ENCODE assay signal across 18 cellular contexts in the genomic region with DNA sequence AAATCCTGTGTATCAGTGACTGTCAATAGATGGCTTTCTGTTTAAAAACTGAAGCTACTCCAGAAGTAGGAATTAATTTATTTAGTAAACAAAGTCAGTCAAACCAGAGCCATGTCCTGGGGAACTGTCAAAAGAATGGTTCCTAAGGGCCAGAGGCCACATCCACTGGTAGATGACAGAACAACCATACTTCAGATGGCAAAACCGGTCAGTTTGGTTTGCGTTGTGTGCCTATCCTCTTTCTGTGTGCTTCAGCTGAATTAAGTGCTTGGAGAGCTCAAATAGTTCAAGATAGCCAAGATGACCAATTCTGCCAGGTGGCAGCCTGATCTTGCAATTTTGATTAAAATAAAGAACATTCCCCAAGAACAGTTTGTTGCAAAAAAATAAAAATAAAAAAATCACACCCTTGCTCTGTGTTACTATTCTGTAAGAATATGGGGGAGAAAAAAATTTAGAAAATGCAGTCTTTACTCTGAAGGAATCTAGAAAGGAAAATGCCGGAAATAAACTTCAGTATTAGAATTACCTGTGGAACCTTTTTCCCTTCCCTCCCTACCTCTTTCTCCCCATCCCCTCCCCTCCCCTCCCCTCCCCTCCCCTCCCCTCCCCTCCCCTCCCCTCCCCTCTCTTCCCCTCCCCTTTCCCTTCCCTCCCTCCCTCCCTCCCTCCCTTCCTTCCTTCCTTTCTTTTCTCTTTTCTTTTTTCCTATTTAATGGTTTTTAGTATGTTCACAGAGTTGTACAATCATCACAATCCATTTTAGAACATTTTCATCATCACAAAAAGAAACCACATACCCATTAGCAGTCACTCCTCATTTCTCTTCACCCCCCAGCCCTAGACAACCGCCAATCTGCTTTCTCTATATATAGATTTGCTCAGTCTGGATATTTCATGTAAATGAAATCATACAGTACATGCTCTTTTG. TPM values are rescaled to one million over a fixed set of nuclear protein-coding genes. Genes with fewer than 3 reads are reported as not detected.
DNase-seq lines count a peak whose midpoint lies in the region; ATAC-seq and TF ChIP-seq lines count a peak whose summit lies in the region.
"Had no signal": no experiment of that assay in that cellular context is flagged by ENCODE, and none has a peak within 500 bp of the region (broad histone marks: within the 10 kb centered on the region; RNA-seq: fewer than 3 reads in every experiment).

No MANE protein-coding gene starts in this region.

- ATAC-seq in T-cell (replicated peaks in 1 of 4) (no peak), GM18867 (IDR thresholded peaks at IDR 0.05; ENCODE audit: unreplicated experiment) (no peak)
- ATAC-seq: activated T-cell treated with anti-CD3 and anti-CD28 coated beads, Interleukin-2, amount 50 U/mL, for 4 hours; T-helper 17 cell had no signal

- CTCF ChIA-PET in mammary epithelial cell (lab: Charles Lee; ENCODE audit: low non-redundant PET), result no interaction called here
- CTCF ChIA-PET in T-cell (lab: Charles Lee), result no interaction called here

- no peaks in the 10 kb centered on the region for H3K79me2 ChIP-seq in mammary epithelial cell (ENCODE audit: insufficient read depth, low read length)
- H3K79me2 ChIP-seq in neural cell (replicated peaks; ENCODE audit: insufficient read depth, low read length), result peaks cover 41% of the 10 kb centered on the region

- intact Hi-C loops in mammary epithelial cell (cut with micrococcal nuclease), result no loop called here

- H3K9me3 Mint-ChIP-seq in T-cell, result no peaks in the 10 kb centered on the region
- H3K9me3 Mint-ChIP-seq: activated T-cell treated with anti-CD3 and anti-CD28 coated beads, Interleukin-2, amount 50 U/mL, for 4 hours had no signal

- H3K4me3 ChIP-seq in mammary epithelial cell (replicated peaks in 1 of 3; ENCODE audit: insufficient read depth in 1 of 3, low read depth in 2 of 3, low read length in 3 of 3), result no peak overlapping the region
- H3K4me3 ChIP-seq in neural cell (ENCODE audit: low read length), result peak overlapping the region; percentile 71
- H3K4me3 ChIP-seq: esophagus squamous epithelium had no signal

- POLR2A ChIA-PET in T-cell (lab: Charles Lee), result no interaction called here

- dilution Hi-C loops in mammary epithelial cell (cut with HindIII; ENCODE audit: low sequenced_read_pairs), result loop anchor here (5.0 kb wide), 1 partner anchor 42 kb away; no protein-coding TSS in a partner anchor

- H3K9me3 ChIP-seq in mammary epithelial cell (replicated peaks; ENCODE audit: insufficient read depth, low read length), result no peaks in the 10 kb centered on the region
- H3K9me3 ChIP-seq in neural cell (ENCODE audit: low read length), result no peaks in the 10 kb centered on the region
- H3K9me3 ChIP-seq: esophagus squamous epithelium had no signal

- peaks cover 5% of the 10 kb centered on the region for H3F3A ChIP-seq in neural cell (ENCODE audit: insufficient read depth, low read length, poor library complexity, severe bottlenecking)

- no peak for TF ChIP-seq EP300 in neural cell (conservative IDR thresholded peaks at IDR 0.05; ENCODE audit: poor library complexity, severe bottlenecking)

- TF ChIP-seq RAD21 in neural cell (conservative IDR thresholded peaks at IDR 0.05), result no peak

- H3K27ac Mint-ChIP-seq in T-cell, result no peak overlapping the region
- H3K27ac Mint-ChIP-seq: B cell, T-helper 17 cell had no signal

- WGBS in mammary epithelial cell (ENCODE audit: low coverage, missing lambda C conversion rate), result 75% methylated on average over 3 of the region's 4 CpGs

- no peak overlapping the region for H3K27ac ChIP-seq in mammary epithelial cell (ENCODE audit: insufficient read depth, low read depth, low read length)
- H3K27ac ChIP-seq in neural cell (ENCODE audit: low read length), result peak overlapping the region; percentile 94
- H3K27ac ChIP-seq: esophagus squamous epithelium, GM23248 had no signal

- H3K4me2 ChIP-seq in mammary epithelial cell (ENCODE audit: insufficient read depth, low read depth, low read length) (peak overlapping the region; percentile 1), neural cell (ENCODE audit: low read length) (peak overlapping the region; percentile 44)

- TF ChIP-seq CTCF in mammary epithelial cell (conservative IDR thresholded peaks at IDR 0.05 in 1 of 2, IDR thresholded peaks at IDR 0.05 in 1 of 2; ENCODE audit: extremely low read depth in 1 of 2, insufficient read depth in 1 of 2, low read depth in 1 of 2, low read length in 2 of 2) (no peak), neural cell (IDR thresholded peaks at IDR 0.05; ENCODE audit: poor library complexity, severe bottlenecking) (no peak)

- H3K27me3 Mint-ChIP-seq in T-cell, result peaks cover 52 to 54% of the 10 kb centered on the region in 2 donors

- no peak overlapping the region for H2AFZ ChIP-seq in mammary epithelial cell (ENCODE audit: low read depth, low read length)
- H2AFZ ChIP-seq in neural cell (ENCODE audit: low read depth, low read length), result no peak overlapping the region
- H2AFZ ChIP-seq: GM23248 had no signal

- no peaks in the 10 kb centered on the region for H3K36me3 Mint-ChIP-seq in T-cell

- H4K20me1 ChIP-seq in mammary epithelial cell (ENCODE audit: insufficient read depth, low read length), result no peaks in the 10 kb centered on the region
- H4K20me1 ChIP-seq in neural cell (ENCODE audit: insufficient read depth), result no peaks in the 10 kb centered on the region

- H3K36me3 ChIP-seq in mammary epithelial cell (ENCODE audit: insufficient read depth, low read length), result no peaks in the 10 kb centered on the region
- no peaks in the 10 kb centered on the region for H3K36me3 ChIP-seq in neural cell (ENCODE audit: insufficient read depth, low read length)
- H3K36me3 ChIP-seq: esophagus squamous epithelium had no signal

- H3K4me1 ChIP-seq in mammary epithelial cell (ENCODE audit: insufficient read depth, low read length), result peaks cover 18% of the 10 kb centered on the region

- BruUV-seq in mammary epithelial cell (replicated peaks; lab: Mats Ljungman, UMichigan), result no TSS peak

- H3K9ac ChIP-seq in mammary epithelial cell (ENCODE audit: insufficient read depth, low read length) (no peak overlapping the region), neural cell (ENCODE audit: low read length) (peak overlapping the region; percentile 86)
- H3K9ac ChIP-seq: GM23248 had no signal

- peaks cover 10 to 17% (median 13%) of the 10 kb centered on the region in 3 donors for H3K4me1 Mint-ChIP-seq in T-cell

- peak; percentile 62 for DNase-seq in DMS153 (lab: John Stamatoyannopoulos, UW)
- peak; percentile 81 for DNase-seq in NCI-H2029 (lab: John Stamatoyannopoulos, UW)
- peak; percentile 60 for DNase-seq in mammary epithelial cell
- no peak for DNase-seq in COR-L47 (lab: John Stamatoyannopoulos, UW)
- DNase-seq in AG20443 (ENCODE audit: low spot score), result no peak
- DNase-seq in T-cell, result no peak
- DNase-seq: activated CD4-positive, alpha-beta T cell treated with anti-CD3 and anti-CD28 coated beads for 4 hours; activated T-cell treated with anti-CD3 and anti-CD28 coated beads, Interleukin-2, amount 50 U/mL, for 4 hours; EL; esophagus squamous epithelium; GM23248; midbrain; NCI-H2227 treated with DMSO at 0.1 percent for 48 hours; stimulated activated CD4-positive, alpha-beta T cell treated with anti-CD3 and anti-CD28 coated beads, Interleukin-1b, Interleukin-23, amount 100 ng/mL, for 48 hours; T-helper 17 cell had no signal

- H3K4me3 Mint-ChIP-seq in T-cell, result no peak overlapping the region
- H3K4me3 Mint-ChIP-seq: activated T-cell treated with anti-CD3 and anti-CD28 coated beads, Interleukin-2, amount 50 U/mL, for 4 hours; B cell; T-helper 17 cell had no signal

- no peaks in the 10 kb centered on the region for H3K9me2 ChIP-seq in neural cell (ENCODE audit: insufficient read depth, low read length)

- H3K27me3 ChIP-seq in mammary epithelial cell (ENCODE audit: insufficient read depth, low read length) (no peaks in the 10 kb centered on the region), neural cell (ENCODE audit: insufficient read depth, low read depth, low read length) (no peaks in the 10 kb centered on the region)
- H3K27me3 ChIP-seq: esophagus squamous epithelium had no signal

- in situ Hi-C loops in mammary epithelial cell (cut with MboI; ENCODE audit: low sequenced_read_pairs in 2 of 2), result no loop called here

TF ChIP-seq in neural cell, 6 proteins besides CTCF, POLR2A, EP300 and RAD21:
- TF ChIP-seq TAF1 (IDR thresholded peaks at IDR 0.05; ENCODE audit: low read depth), result no peak
- TF ChIP-seq, protein P1, sequence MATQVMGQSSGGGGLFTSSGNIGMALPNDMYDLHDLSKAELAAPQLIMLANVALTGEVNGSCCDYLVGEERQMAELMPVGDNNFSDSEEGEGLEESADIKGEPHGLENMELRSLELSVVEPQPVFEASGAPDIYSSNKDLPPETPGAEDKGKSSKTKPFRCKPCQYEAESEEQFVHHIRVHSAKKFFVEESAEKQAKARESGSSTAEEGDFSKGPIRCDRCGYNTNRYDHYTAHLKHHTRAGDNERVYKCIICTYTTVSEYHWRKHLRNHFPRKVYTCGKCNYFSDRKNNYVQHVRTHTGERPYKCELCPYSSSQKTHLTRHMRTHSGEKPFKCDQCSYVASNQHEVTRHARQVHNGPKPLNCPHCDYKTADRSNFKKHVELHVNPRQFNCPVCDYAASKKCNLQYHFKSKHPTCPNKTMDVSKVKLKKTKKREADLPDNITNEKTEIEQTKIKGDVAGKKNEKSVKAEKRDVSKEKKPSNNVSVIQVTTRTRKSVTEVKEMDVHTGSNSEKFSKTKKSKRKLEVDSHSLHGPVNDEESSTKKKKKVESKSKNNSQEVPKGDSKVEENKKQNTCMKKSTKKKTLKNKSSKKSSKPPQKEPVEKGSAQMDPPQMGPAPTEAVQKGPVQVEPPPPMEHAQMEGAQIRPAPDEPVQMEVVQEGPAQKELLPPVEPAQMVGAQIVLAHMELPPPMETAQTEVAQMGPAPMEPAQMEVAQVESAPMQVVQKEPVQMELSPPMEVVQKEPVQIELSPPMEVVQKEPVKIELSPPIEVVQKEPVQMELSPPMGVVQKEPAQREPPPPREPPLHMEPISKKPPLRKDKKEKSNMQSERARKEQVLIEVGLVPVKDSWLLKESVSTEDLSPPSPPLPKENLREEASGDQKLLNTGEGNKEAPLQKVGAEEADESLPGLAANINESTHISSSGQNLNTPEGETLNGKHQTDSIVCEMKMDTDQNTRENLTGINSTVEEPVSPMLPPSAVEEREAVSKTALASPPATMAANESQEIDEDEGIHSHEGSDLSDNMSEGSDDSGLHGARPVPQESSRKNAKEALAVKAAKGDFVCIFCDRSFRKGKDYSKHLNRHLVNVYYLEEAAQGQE (IDR thresholded peaks at IDR 0.05; ENCODE audit: borderline replicate concordance), result no peak
- no peak for TF ChIP-seq POLR2AphosphoS5 (IDR thresholded peaks at IDR 0.05)
- no peak for TF ChIP-seq EZH2 (IDR thresholded peaks at IDR 0.05; ENCODE audit: borderline replicate concordance, insufficient read depth, low read length, poor library complexity, severe bottlenecking)
- no peak for TF ChIP-seq MXI1 (conservative IDR thresholded peaks at IDR 0.05; ENCODE audit: poor library complexity, severe bottlenecking)
- TF ChIP-seq SMC3 (conservative IDR thresholded peaks at IDR 0.05; ENCODE audit: poor library complexity), result no peak

RNA-seq across cellular contexts. Expression of a gene that starts 2.6 kb away (rescaled TPM):
- 10 to 100 TPM; 21.5 to 28.8 TPM for total RNA-seq in mammary epithelial cell
- polyA plus RNA-seq in mammary epithelial cell, result 11.7 TPM
- 5.1 TPM for polyA minus RNA-seq in mammary epithelial cell
- polyA plus RNA-seq in neural cell, result 22.6 and 33.8 TPM in 2 replicates
- 81.3 and 102 TPM in 2 replicates for polyA minus RNA-seq in neural cell
- total RNA-seq in T-cell, result 1 to 10 TPM; 6.4 to 9.2 (median 7.7) TPM

Comparison
In these comparisons a context has a peak if more than half of its experiments do, and no peak if none do; other contexts are left out.
1. DNase-seq: peak in DMS153 (single experiment), NCI-H2029 (single experiment) and mammary epithelial cell (single experiment); none in COR-L47 (single experiment), AG20443 (single experiment) and T-cell (0 of 34).